Comparison of ENCODE assay signal across 1 cellular context in the genomic region with DNA sequence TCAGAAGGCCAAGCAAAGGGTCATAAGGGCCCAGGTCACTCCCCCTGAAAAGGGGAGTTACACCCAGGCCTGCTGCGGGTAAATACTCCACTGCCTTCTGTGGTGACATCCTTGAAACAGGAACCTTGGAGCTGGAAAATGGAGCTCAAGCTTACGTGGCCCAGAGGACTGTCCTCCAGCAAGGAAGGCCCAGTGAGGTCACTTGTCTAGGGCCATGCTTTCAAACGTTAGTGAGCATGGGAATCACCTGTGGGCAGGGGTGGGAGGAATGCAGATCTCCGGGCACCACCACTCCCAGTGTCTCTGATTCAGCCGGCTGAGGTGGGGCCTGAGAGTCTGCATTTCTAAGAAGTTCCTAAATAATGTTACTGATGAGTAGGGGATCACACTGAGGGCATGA.
TF ChIP-seq lines count a peak whose summit lies in the region.

No MANE protein-coding gene starts in this region.

TF ChIP-seq in K562, 482 proteins besides CTCF, POLR2A, EP300 and RAD21 (continued from another document):
- TF ChIP-seq ZNF507 (tag; conservative IDR thresholded peaks at IDR 0.05) (no peak), PRMT5 (CRISPR knock-in tag; IDR thresholded peaks at IDR 0.05) (no peak), MAFK (IDR thresholded peaks at IDR 0.05; ENCODE audit: low read length) (no peak), TBP (optimal IDR thresholded peaks at IDR 0.05; ENCODE audit: low read depth, low read length) (no peak)
- TF ChIP-seq, protein P1, sequence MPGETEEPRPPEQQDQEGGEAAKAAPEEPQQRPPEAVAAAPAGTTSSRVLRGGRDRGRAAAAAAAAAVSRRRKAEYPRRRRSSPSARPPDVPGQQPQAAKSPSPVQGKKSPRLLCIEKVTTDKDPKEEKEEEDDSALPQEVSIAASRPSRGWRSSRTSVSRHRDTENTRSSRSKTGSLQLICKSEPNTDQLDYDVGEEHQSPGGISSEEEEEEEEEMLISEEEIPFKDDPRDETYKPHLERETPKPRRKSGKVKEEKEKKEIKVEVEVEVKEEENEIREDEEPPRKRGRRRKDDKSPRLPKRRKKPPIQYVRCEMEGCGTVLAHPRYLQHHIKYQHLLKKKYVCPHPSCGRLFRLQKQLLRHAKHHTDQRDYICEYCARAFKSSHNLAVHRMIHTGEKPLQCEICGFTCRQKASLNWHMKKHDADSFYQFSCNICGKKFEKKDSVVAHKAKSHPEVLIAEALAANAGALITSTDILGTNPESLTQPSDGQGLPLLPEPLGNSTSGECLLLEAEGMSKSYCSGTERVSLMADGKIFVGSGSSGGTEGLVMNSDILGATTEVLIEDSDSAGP (CRISPR knock-in tag; IDR thresholded peaks at IDR 0.05) = no peak
- TF ChIP-seq, protein P2, sequence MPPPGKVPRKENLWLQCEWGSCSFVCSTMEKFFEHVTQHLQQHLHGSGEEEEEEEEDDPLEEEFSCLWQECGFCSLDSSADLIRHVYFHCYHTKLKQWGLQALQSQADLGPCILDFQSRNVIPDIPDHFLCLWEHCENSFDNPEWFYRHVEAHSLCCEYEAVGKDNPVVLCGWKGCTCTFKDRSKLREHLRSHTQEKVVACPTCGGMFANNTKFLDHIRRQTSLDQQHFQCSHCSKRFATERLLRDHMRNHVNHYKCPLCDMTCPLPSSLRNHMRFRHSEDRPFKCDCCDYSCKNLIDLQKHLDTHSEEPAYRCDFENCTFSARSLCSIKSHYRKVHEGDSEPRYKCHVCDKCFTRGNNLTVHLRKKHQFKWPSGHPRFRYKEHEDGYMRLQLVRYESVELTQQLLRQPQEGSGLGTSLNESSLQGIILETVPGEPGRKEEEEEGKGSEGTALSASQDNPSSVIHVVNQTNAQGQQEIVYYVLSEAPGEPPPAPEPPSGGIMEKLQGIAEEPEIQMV (tag; conservative IDR thresholded peaks at IDR 0.05; ENCODE audit: low read depth) = no peak
- TF ChIP-seq, protein P3, sequence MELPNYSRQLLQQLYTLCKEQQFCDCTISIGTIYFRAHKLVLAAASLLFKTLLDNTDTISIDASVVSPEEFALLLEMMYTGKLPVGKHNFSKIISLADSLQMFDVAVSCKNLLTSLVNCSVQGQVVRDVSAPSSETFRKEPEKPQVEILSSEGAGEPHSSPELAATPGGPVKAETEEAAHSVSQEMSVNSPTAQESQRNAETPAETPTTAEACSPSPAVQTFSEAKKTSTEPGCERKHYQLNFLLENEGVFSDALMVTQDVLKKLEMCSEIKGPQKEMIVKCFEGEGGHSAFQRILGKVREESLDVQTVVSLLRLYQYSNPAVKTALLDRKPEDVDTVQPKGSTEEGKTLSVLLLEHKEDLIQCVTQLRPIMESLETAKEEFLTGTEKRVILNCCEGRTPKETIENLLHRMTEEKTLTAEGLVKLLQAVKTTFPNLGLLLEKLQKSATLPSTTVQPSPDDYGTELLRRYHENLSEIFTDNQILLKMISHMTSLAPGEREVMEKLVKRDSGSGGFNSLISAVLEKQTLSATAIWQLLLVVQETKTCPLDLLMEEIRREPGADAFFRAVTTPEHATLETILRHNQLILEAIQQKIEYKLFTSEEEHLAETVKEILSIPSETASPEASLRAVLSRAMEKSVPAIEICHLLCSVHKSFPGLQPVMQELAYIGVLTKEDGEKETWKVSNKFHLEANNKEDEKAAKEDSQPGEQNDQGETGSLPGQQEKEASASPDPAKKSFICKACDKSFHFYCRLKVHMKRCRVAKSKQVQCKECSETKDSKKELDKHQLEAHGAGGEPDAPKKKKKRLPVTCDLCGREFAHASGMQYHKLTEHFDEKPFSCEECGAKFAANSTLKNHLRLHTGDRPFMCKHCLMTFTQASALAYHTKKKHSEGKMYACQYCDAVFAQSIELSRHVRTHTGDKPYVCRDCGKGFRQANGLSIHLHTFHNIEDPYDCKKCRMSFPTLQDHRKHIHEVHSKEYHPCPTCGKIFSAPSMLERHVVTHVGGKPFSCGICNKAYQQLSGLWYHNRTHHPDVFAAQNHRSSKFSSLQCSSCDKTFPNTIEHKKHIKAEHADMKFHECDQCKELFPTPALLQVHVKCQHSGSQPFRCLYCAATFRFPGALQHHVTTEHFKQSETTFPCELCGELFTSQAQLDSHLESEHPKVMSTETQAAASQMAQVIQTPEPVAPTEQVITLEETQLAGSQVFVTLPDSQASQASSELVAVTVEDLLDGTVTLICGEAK (IDR thresholded peaks at IDR 0.05) = no peak
- TF ChIP-seq, protein P3 (CRISPR knock-in tag; IDR thresholded peaks at IDR 0.05) = no peak
